Comparison of ENCODE assay signal across 1 cellular context in the genomic region with DNA sequence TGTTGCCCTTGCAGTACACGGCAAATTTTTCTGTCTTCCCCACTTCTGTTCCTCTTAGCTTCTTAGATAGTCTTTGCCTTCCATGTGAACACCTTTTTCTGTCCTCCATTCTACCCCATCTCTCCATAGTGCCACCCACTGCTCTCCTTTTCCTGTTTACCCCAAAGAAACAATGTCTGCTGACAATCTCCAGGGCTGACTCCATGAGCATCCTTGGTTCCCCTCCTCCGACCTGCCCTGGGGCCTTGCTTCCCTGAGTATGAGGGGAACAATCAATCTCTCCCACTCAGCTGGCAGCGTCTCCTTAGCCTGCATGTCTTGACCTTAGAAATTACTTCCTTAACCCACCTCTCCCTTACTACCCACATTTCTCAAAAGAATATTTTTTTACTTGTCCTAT.
TF ChIP-seq lines count a peak whose summit lies in the region.

No MANE protein-coding gene starts in this region.

TF ChIP-seq in IMR-90, 13 proteins besides CTCF, POLR2A, EP300 and RAD21 (continued from another document):
- TF ChIP-seq USF2 (IDR thresholded peaks at IDR 0.05; ENCODE audit: low read depth, low read length): no peak
- no peak for TF ChIP-seq CHD1 (IDR thresholded peaks at IDR 0.05; ENCODE audit: low read depth, low read length)
- TF ChIP-seq CEBPB (IDR thresholded peaks at IDR 0.05; ENCODE audit: low read depth, low read length): no peak
- TF ChIP-seq MAZ (IDR thresholded peaks at IDR 0.05; ENCODE audit: borderline replicate concordance, low read depth, low read length): no peak
- no peak for TF ChIP-seq SMC3 (IDR thresholded peaks at IDR 0.05; ENCODE audit: low read depth, low read length)
- no peak for TF ChIP-seq RCOR1 (IDR thresholded peaks at IDR 0.05; ENCODE audit: insufficient replicate concordance, low read length)
- TF ChIP-seq RFX5 (IDR thresholded peaks at IDR 0.05; ENCODE audit: low read depth, low read length): no peak
